In the genomic region with DNA sequence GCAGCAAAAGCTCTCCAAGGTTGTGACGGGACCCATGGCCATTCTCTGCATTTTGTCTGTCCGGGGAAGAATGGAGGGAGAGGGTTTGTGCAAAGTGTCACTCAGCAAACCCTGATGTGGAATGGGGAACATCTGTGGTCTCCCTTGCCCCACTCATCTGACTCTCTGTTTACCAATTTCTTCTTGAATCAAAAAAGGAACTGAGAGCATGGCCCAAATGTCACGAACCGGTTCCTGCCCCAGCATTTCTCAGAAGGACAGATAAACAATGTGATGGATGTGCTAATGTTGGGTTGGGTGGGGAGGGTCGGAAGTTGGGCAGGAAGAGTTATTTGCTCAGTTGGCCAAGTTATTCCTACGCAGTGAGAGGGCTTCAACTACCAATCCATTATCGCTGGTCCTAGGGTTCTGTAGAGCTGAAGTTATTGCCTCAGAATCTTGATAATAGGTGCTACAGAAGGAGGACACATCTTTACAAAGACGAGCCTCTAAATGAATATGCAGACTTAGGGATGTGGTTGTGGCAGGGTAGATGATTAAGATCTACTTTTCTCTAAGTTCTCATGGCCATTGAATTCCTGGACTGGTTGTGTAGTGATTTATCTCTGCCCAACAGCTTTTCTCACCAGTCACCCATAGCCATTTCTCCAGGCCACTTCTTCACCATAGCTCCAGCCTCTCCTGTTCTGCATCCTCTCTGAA, we compare ENCODE assay signal across 10 cellular contexts. TPM values are rescaled to one million over a fixed set of nuclear protein-coding genes. Genes with fewer than 3 reads are reported as not detected.
DNase-seq lines count a peak whose midpoint lies in the region; ATAC-seq and TF ChIP-seq lines count a peak whose summit lies in the region.
"Had no signal": no experiment of that assay in that cellular context is flagged by ENCODE, and none has a peak within 500 bp of the region (broad histone marks: within the 10 kb centered on the region; RNA-seq: fewer than 3 reads in every experiment).

No MANE protein-coding gene starts in this region.

- H4K20me1 ChIP-seq in PC-3 (ENCODE audit: low read length): no peaks in the 10 kb centered on the region

- H3K4me3 ChIP-seq in Peyer's patch (no peak overlapping the region), upper lobe of left lung (no peak overlapping the region), PC-3 (ENCODE audit: low read length) (no peak overlapping the region)

- H3K27me3 ChIP-seq in Peyer's patch (no peaks in the 10 kb centered on the region), layer of hippocampus (ENCODE audit: control insufficient read depth, insufficient read depth, low read length) (no peaks in the 10 kb centered on the region), upper lobe of left lung (no peaks in the 10 kb centered on the region), PC-3 (ENCODE audit: low read length) (no peaks in the 10 kb centered on the region)

- H3K27ac Mint-ChIP-seq in activated CD8-positive, alpha-beta memory T cell treated with anti-CD3 and anti-CD28 coated beads, Interleukin-2, amount 10 ng/mL, durations not matched to agents 7 days and 5 days: peak overlapping the region; percentile 85

- peaks cover 75% of the 10 kb centered on the region for H3K4me1 Mint-ChIP-seq in activated CD8-positive, alpha-beta memory T cell treated with anti-CD3 and anti-CD28 coated beads, Interleukin-2, amount 10 ng/mL, durations not matched to agents 7 days and 5 days

- no peaks in the 10 kb centered on the region for H3K36me3 ChIP-seq in Peyer's patch
- no peaks in the 10 kb centered on the region for H3K36me3 ChIP-seq in upper lobe of left lung
- H3K36me3 ChIP-seq in PC-3 (ENCODE audit: low read depth, low read length): no peaks in the 10 kb centered on the region

- TF ChIP-seq EP300 in upper lobe of left lung (IDR thresholded peaks at IDR 0.05): peak in 1 of 4 donors; percentile 32

- no peak overlapping the region for H2AFZ ChIP-seq in PC-3 (ENCODE audit: low read length)

- no peak for TF ChIP-seq POLR2A in Peyer's patch (IDR thresholded peaks at IDR 0.05)
- peak in 1 of 4 donors; percentile 41 for TF ChIP-seq POLR2A in upper lobe of left lung (IDR thresholded peaks at IDR 0.05)

- no peak overlapping the region for H3K4me3 Mint-ChIP-seq in activated CD8-positive, alpha-beta memory T cell treated with anti-CD3 and anti-CD28 coated beads, Interleukin-2, amount 10 ng/mL, durations not matched to agents 7 days and 5 days

- no peak for ATAC-seq in activated CD8-positive, alpha-beta memory T cell treated with anti-CD3 and anti-CD28 coated beads, Interleukin-2, amount 10 ng/mL, durations not matched to agents 7 days and 5 days
- ATAC-seq in upper lobe of left lung (ENCODE audit: low FRiP score in 2 of 2): peak; percentile 63 to 69
- no peak for ATAC-seq in HG02588 (IDR thresholded peaks at IDR 0.05; ENCODE audit: unreplicated experiment)
- ATAC-seq in PC-3: no peak
- ATAC-seq in esophagus mucosa: no peak
- ATAC-seq: naive thymus-derived CD8-positive, alpha-beta T cell had no signal

- H3K79me2 ChIP-seq in PC-3 (ENCODE audit: low read length): peaks cover 7% of the 10 kb centered on the region

- H3K9me3 ChIP-seq in Peyer's patch (no peaks in the 10 kb centered on the region), upper lobe of left lung (no peaks in the 10 kb centered on the region), PC-3 (ENCODE audit: low read length) (no peaks in the 10 kb centered on the region)

- H3K4me2 ChIP-seq in PC-3 (ENCODE audit: low read length): no peak overlapping the region

- no peak for DNase-seq in activated CD8-positive, alpha-beta memory T cell treated with anti-CD3 and anti-CD28 coated beads, Interleukin-2, amount 10 ng/mL, durations not matched to agents 7 days and 5 days
- no peak for DNase-seq in activated CD8-positive, alpha-beta memory T cell treated with anti-CD3 and anti-CD28 coated beads, Interleukin-2, amount 50 U/mL, for 48 hours
- DNase-seq in Peyer's patch: peak in 2 of 3 donors; percentile 75 to 85
- peak in 1 of 2 donors; percentile 60 for DNase-seq in upper lobe of left lung
- DNase-seq in PC-3: no peak
- DNase-seq: activated effector memory CD4-positive, alpha-beta T cell treated with Interleukin-2 at 50 U/mL for 16 hours; naive thymus-derived CD8-positive, alpha-beta T cell had no signal

- H3K4me1 ChIP-seq in Peyer's patch: peaks cover 0 to 6% (median 2%) of the 10 kb centered on the region in 4 donors
- peaks cover 22 to 33% (median 26%) of the 10 kb centered on the region in 4 donors for H3K4me1 ChIP-seq in upper lobe of left lung
- peaks cover 43% of the 10 kb centered on the region for H3K4me1 ChIP-seq in PC-3 (ENCODE audit: insufficient read depth, low read length)

- CTCF ChIA-PET in activated CD8-positive, alpha-beta memory T cell treated with anti-CD3 and anti-CD28 coated beads, Interleukin-2, amount 10 ng/mL, durations not matched to agents 7 days and 5 days (lab: Charles Lee): interaction anchor here (0.9 to 8.8 kb wide), 12 partner anchors 8 to 514 kb away, joined by 3 to 118 read pairs (median 5); partner anchors contain the start of genes DUSP12 and TOMM40L
- CTCF ChIA-PET in PC-3 (lab: Charles Lee): no interaction called here

- 27 to 41% methylated on average over 8 of the region's 8 CpGs for WGBS in upper lobe of left lung, 2 donors

- H3K27me3 Mint-ChIP-seq in activated CD8-positive, alpha-beta memory T cell treated with anti-CD3 and anti-CD28 coated beads, Interleukin-2, amount 10 ng/mL, durations not matched to agents 7 days and 5 days: peaks cover 5% of the 10 kb centered on the region

- H3F3A ChIP-seq in PC-3 (ENCODE audit: low read length, unreplicated experiment): no peaks in the 10 kb centered on the region

- H3K9ac ChIP-seq in PC-3 (ENCODE audit: low read length): no peak overlapping the region

- no peaks in the 10 kb centered on the region for H3K36me3 Mint-ChIP-seq in activated CD8-positive, alpha-beta memory T cell treated with anti-CD3 and anti-CD28 coated beads, Interleukin-2, amount 10 ng/mL, durations not matched to agents 7 days and 5 days
- H3K36me3 Mint-ChIP-seq: naive thymus-derived CD8-positive, alpha-beta T cell had no signal

- H3K9me3 Mint-ChIP-seq in activated CD8-positive, alpha-beta memory T cell treated with anti-CD3 and anti-CD28 coated beads, Interleukin-2, amount 10 ng/mL, durations not matched to agents 7 days and 5 days (ENCODE audit: low read depth): no peaks in the 10 kb centered on the region
- H3K9me3 Mint-ChIP-seq: naive thymus-derived CD8-positive, alpha-beta T cell had no signal

- intact Hi-C loops in PC-3 (cut with micrococcal nuclease): loop anchor here (2.0 to 10.0 kb wide), 3 partner anchors 127 to 555 kb away; no protein-coding TSS in a partner anchor

- H3K27ac ChIP-seq in Peyer's patch: peak overlapping the region; percentile 63 to 79 (median 72)
- peak overlapping the region; percentile 40 for H3K27ac ChIP-seq in layer of hippocampus (ENCODE audit: low read depth, low read length)
- H3K27ac ChIP-seq in upper lobe of left lung: peak overlapping the region; percentile 32 to 79 (median 58)
- H3K27ac ChIP-seq in PC-3 (ENCODE audit: low read length): no peak overlapping the region

- no TSS peak for BruUV-seq in PC-3 (replicated peaks; lab: Mats Ljungman, UMichigan)

- H3K9me2 ChIP-seq in PC-3 (replicated peaks; ENCODE audit: low read length): no peaks in the 10 kb centered on the region

- POLR2A ChIA-PET in PC-3 (lab: Charles Lee; ENCODE audit: unreplicated experiment): no interaction called here

- no peak for TF ChIP-seq CTCF in Peyer's patch (IDR thresholded peaks at IDR 0.05)
- no peak for TF ChIP-seq CTCF in upper lobe of left lung (IDR thresholded peaks at IDR 0.05)
- TF ChIP-seq CTCF in PC-3 (conservative IDR thresholded peaks at IDR 0.05; ENCODE audit: low read depth, low read length): no peak

RNA-seq across cellular contexts. Expression of gene DUSP12, which starts 9.6 kb away (rescaled TPM):
- total RNA-seq in activated CD8-positive, alpha-beta memory T cell treated with anti-CD3 and anti-CD28 coated beads, Interleukin-2, amount 10 ng/mL, durations not matched to agents 7 days and 5 days: 10 to 100 TPM; 27.2 to 34.5 TPM
- total RNA-seq in Peyer's patch: 10 to 100 TPM in 3 of 4 donors, 1 to 10 TPM in 1; 7.7 to 23.1 (median 16.3) TPM
- 10 to 100 TPM in 5 of 6 donors, 1 to 10 TPM in 1; 4.6 to 29.0 (median 15.9) TPM for total RNA-seq in upper lobe of left lung
- total RNA-seq in PC-3 (2014; rRNA removed): 82.2 and 97.6 TPM in 2 replicates
- total RNA-seq in esophagus mucosa: 13.0 TPM

RNA-seq across cellular contexts. Expression of gene FCRLB, which starts 18.7 kb away (rescaled TPM):
- 1 to 10 TPM in 1 of 2 experiments, under 1 TPM in 1; 0.63 to 1.1 TPM for total RNA-seq in activated CD8-positive, alpha-beta memory T cell treated with anti-CD3 and anti-CD28 coated beads, Interleukin-2, amount 10 ng/mL, durations not matched to agents 7 days and 5 days
- under 1 TPM in 2 of 4 donors, not detected in 2; 0.40 to 0.57 TPM for total RNA-seq in Peyer's patch
- total RNA-seq in upper lobe of left lung: 1 to 10 TPM in 3 of 6 donors, not detected in 3; 1.4 to 2.1 (median 1.7) TPM
- total RNA-seq in PC-3 (2014; rRNA removed): 10.2 and 12.7 TPM in 2 replicates
- total RNA-seq in esophagus mucosa: 0.72 TPM

RNA-seq across cellular contexts. Expression of gene ATF6, which starts 26.1 kb away (rescaled TPM):
- total RNA-seq in activated CD8-positive, alpha-beta memory T cell treated with anti-CD3 and anti-CD28 coated beads, Interleukin-2, amount 10 ng/mL, durations not matched to agents 7 days and 5 days: 10 to 100 TPM; 16.8 to 21.3 TPM
- 10 to 100 TPM; 15.5 to 21.4 (median 20.8) TPM for total RNA-seq in Peyer's patch
- total RNA-seq in upper lobe of left lung: 10 to 100 TPM; 14.2 to 36.7 (median 27.0) TPM
- 19.2 and 19.7 TPM in 2 replicates for total RNA-seq in PC-3 (2014; rRNA removed)
- 11.4 TPM for total RNA-seq in esophagus mucosa

RNA-seq across cellular contexts. Expression of gene FCRLA, which starts 33.0 kb away (rescaled TPM):
- not detected for total RNA-seq in activated CD8-positive, alpha-beta memory T cell treated with anti-CD3 and anti-CD28 coated beads, Interleukin-2, amount 10 ng/mL, durations not matched to agents 7 days and 5 days
- total RNA-seq in Peyer's patch (10 to 100 TPM in 1 of 4 donors, 1 to 10 TPM in 1, under 1 TPM in 1, not detected in 1; 0.85 to 47.0 (median 5.0) TPM), upper lobe of left lung (1 to 10 TPM in 2 of 6 donors, under 1 TPM in 1, not detected in 3; 0.52 to 1.2 (median 1.0) TPM), PC-3 (2014; rRNA removed) (not detected in 2 replicates), esophagus mucosa (0.56 TPM)

Comparison
In these comparisons a context has a peak if more than half of its experiments do, and no peak if none do; other contexts are left out.
1. ATAC-seq: peak in upper lobe of left lung (2 of 2); none in activated CD8-positive, alpha-beta memory T cell treated with anti-CD3 and anti-CD28 coated beads, Interleukin-2, amount 10 ng/mL, durations not matched to agents 7 days and 5 days (single experiment), HG02588 (single experiment), PC-3 (single experiment) and esophagus mucosa (single experiment).
2. DNase-seq: peak in Peyer's patch (2 of 3); none in activated CD8-positive, alpha-beta memory T cell treated with anti-CD3 and anti-CD28 coated beads, Interleukin-2, amount 10 ng/mL, durations not matched to agents 7 days and 5 days (single experiment), activated CD8-positive, alpha-beta memory T cell treated with anti-CD3 and anti-CD28 coated beads, Interleukin-2, amount 50 U/mL, for 48 hours (single experiment) and PC-3 (single experiment).